In the genomic region with DNA sequence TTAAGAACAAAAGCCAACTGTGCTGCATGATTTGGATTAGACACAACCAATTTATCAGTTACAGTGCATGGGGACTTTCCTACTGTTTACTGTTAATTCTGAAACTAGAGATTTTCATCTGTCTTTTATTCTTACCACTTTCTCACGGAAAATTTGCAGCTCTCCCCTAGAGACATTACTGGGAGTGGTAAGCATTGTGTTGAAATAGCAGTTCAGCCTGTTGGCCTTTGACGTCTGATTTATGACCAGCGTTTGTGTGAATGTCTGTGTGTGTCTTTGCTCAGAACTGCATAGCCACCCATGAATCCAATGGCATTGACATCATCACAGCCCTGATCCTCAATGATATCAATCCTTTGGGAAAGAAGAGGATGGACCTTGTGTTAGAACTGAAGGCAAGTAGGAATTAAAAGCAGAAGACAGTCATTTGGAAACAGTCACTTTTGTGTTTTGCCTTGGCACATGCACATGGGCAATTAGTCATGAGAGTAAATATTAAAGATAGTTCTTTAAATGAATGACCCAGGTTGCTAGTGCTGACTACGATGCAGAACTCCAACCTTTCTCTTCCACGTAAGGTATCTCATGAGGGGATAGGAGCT, we compare ENCODE assay signal across 8 cellular contexts.
A peak's percentile ranks its signal among the peaks of the same experiment; 100 is the strongest.
DNase-seq lines count a peak whose midpoint lies in the region; ATAC-seq, FAIRE-seq and TF ChIP-seq lines count a peak whose summit lies in the region.

No MANE protein-coding gene starts in this region.

- H3K9me3 ChIP-seq in osteoblast (ENCODE audit: low read depth, low read length): no peaks in the 10 kb centered on the region

- no peak overlapping the region for H3K4me3 ChIP-seq in osteoblast (ENCODE audit: insufficient read depth, low read length)

- H3K4me1 ChIP-seq in osteoblast (ENCODE audit: insufficient read depth, low read length): peaks cover 6% of the 10 kb centered on the region

- no peak for DNase-seq in activated naive CD4-positive, alpha-beta T cell treated with anti-CD3 and anti-CD28 coated beads, Interleukin-2, amount 10 ng/mL, durations not matched to agents 7 days and 5 days
- no peak for DNase-seq in activated naive CD4-positive, alpha-beta T cell (lab: John Stamatoyannopoulos, UW)
- DNase-seq in myocyte (ENCODE audit: low read depth) (peak; percentile 57), amniotic stem cell (lab: John Stamatoyannopoulos, UW) (no peak), osteoblast (ENCODE audit: insufficient read length, low spot score, missing footprints) (no peak), RCC 7860 (ENCODE audit: low spot score) (no peak)

- H3K27me3 Mint-ChIP-seq in activated naive CD4-positive, alpha-beta T cell treated with anti-CD3 and anti-CD28 coated beads, Interleukin-2, amount 10 ng/mL, durations not matched to agents 7 days and 5 days: no peaks in the 10 kb centered on the region
- no peaks in the 10 kb centered on the region for H3K27me3 Mint-ChIP-seq in activated T-helper 17 cell treated with anti-CD3 and anti-CD28 coated beads, Interleukin-2, amount 50 U/mL, for 72 hours

- no peak overlapping the region for H2AFZ ChIP-seq in osteoblast (ENCODE audit: low read length)

- H3K79me2 ChIP-seq in osteoblast (ENCODE audit: insufficient read depth, low read length): no peaks in the 10 kb centered on the region

- peaks cover 56% of the 10 kb centered on the region for H3K36me3 Mint-ChIP-seq in activated naive CD4-positive, alpha-beta T cell treated with anti-CD3 and anti-CD28 coated beads, Interleukin-2, amount 10 ng/mL, durations not matched to agents 7 days and 5 days
- peaks cover 72% of the 10 kb centered on the region for H3K36me3 Mint-ChIP-seq in activated T-helper 17 cell treated with anti-CD3 and anti-CD28 coated beads, Interleukin-2, amount 50 U/mL, for 72 hours (ENCODE audit: low read depth)

- FAIRE-seq in RCC 7860 (lab: Jason Lieb, UNC): no peak

- H3K9me3 Mint-ChIP-seq in activated naive CD4-positive, alpha-beta T cell treated with anti-CD3 and anti-CD28 coated beads, Interleukin-2, amount 10 ng/mL, durations not matched to agents 7 days and 5 days: no peaks in the 10 kb centered on the region
- H3K9me3 Mint-ChIP-seq in activated T-helper 17 cell treated with anti-CD3 and anti-CD28 coated beads, Interleukin-2, amount 50 U/mL, for 72 hours: no peaks in the 10 kb centered on the region

- CTCF ChIA-PET in activated naive CD4-positive, alpha-beta T cell treated with anti-CD3 and anti-CD28 coated beads, Interleukin-2, amount 10 ng/mL, durations not matched to agents 7 days and 5 days (lab: Charles Lee): interaction anchor here (1.0 to 1.2 kb wide), 3 partner anchors 45 to 54 kb away, joined by 3 to 4 read pairs (median 4); no protein-coding TSS in a partner anchor

- H3K4me2 ChIP-seq in osteoblast (ENCODE audit: insufficient read depth, low read length): no peak overlapping the region

- peak overlapping the region; percentile 67 for H3K27ac Mint-ChIP-seq in activated naive CD4-positive, alpha-beta T cell treated with anti-CD3 and anti-CD28 coated beads, Interleukin-2, amount 10 ng/mL, durations not matched to agents 7 days and 5 days
- peak overlapping the region; percentile 81 for H3K27ac Mint-ChIP-seq in activated T-helper 17 cell treated with anti-CD3 and anti-CD28 coated beads, Interleukin-2, amount 50 U/mL, for 72 hours

- no peak overlapping the region for H3K27ac ChIP-seq in osteoblast (ENCODE audit: low read depth, low read length)

- peaks cover 64% of the 10 kb centered on the region for H3K4me1 Mint-ChIP-seq in activated naive CD4-positive, alpha-beta T cell treated with anti-CD3 and anti-CD28 coated beads, Interleukin-2, amount 10 ng/mL, durations not matched to agents 7 days and 5 days
- H3K4me1 Mint-ChIP-seq in activated T-helper 17 cell treated with anti-CD3 and anti-CD28 coated beads, Interleukin-2, amount 50 U/mL, for 72 hours: peaks cover 38% of the 10 kb centered on the region

- no peaks in the 10 kb centered on the region for H4K20me1 ChIP-seq in osteoblast (ENCODE audit: insufficient read depth, low read length)

- H3K4me3 Mint-ChIP-seq in activated naive CD4-positive, alpha-beta T cell treated with anti-CD3 and anti-CD28 coated beads, Interleukin-2, amount 10 ng/mL, durations not matched to agents 7 days and 5 days: no peak overlapping the region
- peak overlapping the region; percentile 61 for H3K4me3 Mint-ChIP-seq in activated T-helper 17 cell treated with anti-CD3 and anti-CD28 coated beads, Interleukin-2, amount 50 U/mL, for 72 hours

- peak; percentile 77 for ATAC-seq in HG03039 (IDR thresholded peaks at IDR 0.05; ENCODE audit: unreplicated experiment)
- ATAC-seq in activated T-helper 17 cell treated with anti-CD3 and anti-CD28 coated beads, Interleukin-2, amount 50 U/mL, for 72 hours (replicated peaks): peak; percentile 88

- TF ChIP-seq CTCF in osteoblast (IDR thresholded peaks at IDR 0.05; ENCODE audit: extremely low read depth, low read depth, low read length): no peak

- no peaks in the 10 kb centered on the region for H3K27me3 ChIP-seq in osteoblast (ENCODE audit: insufficient read depth, low read length)

- H3K36me3 ChIP-seq in osteoblast (ENCODE audit: insufficient read depth, low read length): no peaks in the 10 kb centered on the region
